18 cellular contexts compared by ENCODE assay signal in genomic region chr1:223299553-223299952, GRCh38.
A peak's percentile ranks its signal among the peaks of the same experiment; 100 is the strongest.
DNase-seq lines count a peak whose midpoint lies in the region; ATAC-seq, FAIRE-seq and TF ChIP-seq lines count a peak whose summit lies in the region.
"Had no signal": no experiment of that assay in that cellular context is flagged by ENCODE, and none has a peak within 500 bp of the region (broad histone marks: within the 10 kb centered on the region; RNA-seq: fewer than 3 reads in every experiment).

No MANE protein-coding gene starts in this region.

- peak overlapping the region; percentile 10; the same call in 1 of the 2 replicates for H2AK5ac ChIP-seq in IMR-90 (ENCODE audit: low read depth, low read length)

- no TSS peak for BruUV-seq in HepG2 (replicated peaks; lab: Mats Ljungman, UMichigan)
- BruUV-seq in IMR-90 (replicated peaks; lab: Mats Ljungman, UMichigan): no TSS peak
- no TSS peak for BruUV-seq in K562 (replicated peaks; lab: Mats Ljungman, UMichigan)

- H3K4me2 ChIP-seq in HepG2 (ENCODE audit: low read depth, low read length): no peak overlapping the region
- H3K4me2 ChIP-seq in IMR-90 (ENCODE audit: low read depth, low read length): no peak overlapping the region
- H3K4me2 ChIP-seq in K562 (ENCODE audit: insufficient read depth, low read length): no peak overlapping the region

- H3K9me3 ChIP-seq in HepG2 (ENCODE audit: low read length): peaks cover 7% of the 10 kb centered on the region; the same call in 1 of the 2 replicates
- H3K9me3 ChIP-seq in right lobe of liver: no peaks in the 10 kb centered on the region
- H3K9me3 ChIP-seq in IMR-90 (ENCODE audit: control insufficient read depth, insufficient read depth, low read length): no peaks in the 10 kb centered on the region; the same call in 1 of the 2 replicates
- H3K9me3 ChIP-seq in K562 (replicated peaks; ENCODE audit: control insufficient read depth, insufficient read depth, low read depth, low read length): no peaks in the 10 kb centered on the region
- H3K9me3 ChIP-seq: BE2C, HAP-1 had no signal

- TF ChIP-seq EP300 in HepG2 (IDR thresholded peaks at IDR 0.05; ENCODE audit: low read depth in 2 of 2, low read length in 2 of 2) (no peak), HepG2 (CRISPR knock-in tag; IDR thresholded peaks at IDR 0.05; ENCODE audit: borderline replicate concordance) (no peak), K562 (IDR thresholded peaks at IDR 0.05; ENCODE audit: low read length) (no peak)

- no peak overlapping the region; the same call in 1 of the 2 replicates for H4K91ac ChIP-seq in IMR-90 (ENCODE audit: insufficient read depth, low read depth, low read length)

- peak overlapping the region; percentile 11 to 69; a peak in 2 of 4 replicates for H4K8ac ChIP-seq in IMR-90 (ENCODE audit: low read depth in 2 of 2, low read length in 2 of 2)

- H3K56ac ChIP-seq in IMR-90 (ENCODE audit: extremely low read depth, insufficient read depth, low read length): no peak overlapping the region

- no peak overlapping the region for H3K4ac ChIP-seq in IMR-90 (ENCODE audit: low read depth, low read length)

- H2AFZ ChIP-seq in HepG2 (ENCODE audit: low read length) (no peak overlapping the region), IMR-90 (replicated peaks; ENCODE audit: low read length, poor library complexity) (no peak overlapping the region), K562 (ENCODE audit: low read depth, low read length) (no peak overlapping the region)

- H3K27ac ChIP-seq in HepG2 (ENCODE audit: extremely low read length, insufficient read depth, low read length) (no peak overlapping the region), right lobe of liver (no peak overlapping the region), IMR-90 (ENCODE audit: insufficient read depth, low read length) (no peak overlapping the region), K562 (ENCODE audit: extremely low read depth, low read depth, low read length) (no peak overlapping the region)

- H3K9me1 ChIP-seq in IMR-90 (ENCODE audit: insufficient read depth, low read length) (no peaks in the 10 kb centered on the region), K562 (ENCODE audit: control insufficient read depth, insufficient read depth, low read length) (no peaks in the 10 kb centered on the region)

- H4K20me1 ChIP-seq in HepG2 (ENCODE audit: insufficient read depth, low read length) (no peaks in the 10 kb centered on the region), IMR-90 (ENCODE audit: insufficient read depth, low read length) (no peaks in the 10 kb centered on the region), K562 (replicated peaks; ENCODE audit: control insufficient read depth, insufficient read depth, low read length) (no peaks in the 10 kb centered on the region)

- WGBS in HepG2 (ENCODE audit: low lambda C conversion rate): 0% methylated on average over 1 of the region's 1 CpG
- no CpG with 5 or more reads among the region's 1 CpG for WGBS in right lobe of liver (ENCODE audit: insufficient coverage, low coverage, low lambda C conversion rate, missing lambda C conversion rate)
- WGBS in IMR-90 (ENCODE audit: extremely low coverage in 2 of 2, insufficient read length in 1 of 2), 2 experiments: no CpG with 5 or more reads among the region's 1 CpG
- WGBS in K562 (ENCODE audit: insufficient coverage, low coverage, missing lambda C conversion rate): 0% methylated on average over 1 of the region's 1 CpG

- peaks cover 3% of the 10 kb centered on the region for H3K9me3 Mint-ChIP-seq in activated naive CD8-positive, alpha-beta T cell treated with anti-CD3 and anti-CD28 coated beads for 36 hours

- ATAC-seq in HepG2: no peak
- ATAC-seq in right lobe of liver: no peak
- ATAC-seq in IMR-90 (ENCODE audit: low read depth): no peak
- no peak for ATAC-seq in K562
- ATAC-seq: GM12878 had no signal

- TF ChIP-seq CTCF in HepG2 (CRISPR knock-in tag; IDR thresholded peaks at IDR 0.05): no peak
- no peak for TF ChIP-seq CTCF in right lobe of liver (IDR thresholded peaks at IDR 0.05)
- no peak for TF ChIP-seq CTCF in IMR-90 (conservative IDR thresholded peaks at IDR 0.05; ENCODE audit: low read depth, low read length)
- no peak for TF ChIP-seq CTCF in K562 (IDR thresholded peaks at IDR 0.05 in 2 of 3, conservative IDR thresholded peaks at IDR 0.05 in 1 of 3; ENCODE audit: insufficient read depth in 2 of 3, low read depth in 1 of 3, low read length in 3 of 3)

- TF ChIP-seq POLR2A in HepG2 (IDR thresholded peaks at IDR 0.05; ENCODE audit: insufficient read depth in 1 of 2, low read depth in 2 of 2, low read length in 2 of 2) (no peak), right lobe of liver (IDR thresholded peaks at IDR 0.05) (no peak), IMR-90 (IDR thresholded peaks at IDR 0.05; ENCODE audit: low read depth, low read length) (no peak), K562 (conservative IDR thresholded peaks at IDR 0.05) (no peak)

- no peak for TF ChIP-seq RAD21 in HepG2 (CRISPR knock-in tag; IDR thresholded peaks at IDR 0.05)
- TF ChIP-seq RAD21 in IMR-90 (IDR thresholded peaks at IDR 0.05; ENCODE audit: low read length): no peak
- no peak for TF ChIP-seq RAD21 in K562 (CRISPR knock-in tag; conservative IDR thresholded peaks at IDR 0.05 in 1 of 2, IDR thresholded peaks at IDR 0.05 in 1 of 2)

- H3K18ac ChIP-seq in IMR-90 (ENCODE audit: low read depth, low read length): no peak overlapping the region; the same call in 1 of the 2 replicates

- no peak overlapping the region for H4K5ac ChIP-seq in IMR-90 (ENCODE audit: low read depth, low read length)

- H3K4me1 ChIP-seq in HepG2 (ENCODE audit: insufficient read depth, low read length) (no peaks in the 10 kb centered on the region), right lobe of liver (no peaks in the 10 kb centered on the region), IMR-90 (ENCODE audit: control insufficient read depth, insufficient read depth, low read length) (peaks cover 4% of the 10 kb centered on the region), K562 (replicated peaks in 1 of 2; ENCODE audit: control insufficient read depth in 2 of 2, insufficient read depth in 2 of 2, low read length in 2 of 2) (no peaks in the 10 kb centered on the region; a peak in 1 of 5 replicates)
- H3K4me1 ChIP-seq: BE2C, HAP-1 had no signal

- no peak overlapping the region for H3K14ac ChIP-seq in IMR-90 (replicated peaks; ENCODE audit: low read depth, low read length)

- H3K36me3 Mint-ChIP-seq in activated naive CD8-positive, alpha-beta T cell treated with anti-CD3 and anti-CD28 coated beads for 36 hours: peaks cover 1% of the 10 kb centered on the region

- no peaks in the 10 kb centered on the region for H3K27me3 Mint-ChIP-seq in activated naive CD8-positive, alpha-beta T cell treated with anti-CD3 and anti-CD28 coated beads for 36 hours
- H3K27me3 Mint-ChIP-seq: CD4-positive, CD25-positive, alpha-beta regulatory T cell had no signal

- dilution Hi-C loops in IMR-90 (cut with HindIII; ENCODE audit: low sequenced_read_pairs, unreplicated experiment): no loop called here

- H3K9ac ChIP-seq in HepG2 (ENCODE audit: insufficient read depth, low read depth, low read length) (no peak overlapping the region), IMR-90 (ENCODE audit: low read depth, low read length) (no peak overlapping the region), K562 (ENCODE audit: insufficient read depth in 1 of 2, low read depth in 2 of 2, low read length in 2 of 2) (no peak overlapping the region)

- H3K4me3 Mint-ChIP-seq in activated naive CD8-positive, alpha-beta T cell treated with anti-CD3 and anti-CD28 coated beads for 36 hours: no peak overlapping the region
- H3K4me3 Mint-ChIP-seq: CD4-positive, CD25-positive, alpha-beta regulatory T cell; CD8-positive, alpha-beta memory T cell had no signal

- peaks cover 14% of the 10 kb centered on the region for H3K4me1 Mint-ChIP-seq in activated naive CD8-positive, alpha-beta T cell treated with anti-CD3 and anti-CD28 coated beads for 36 hours

- H3K79me2 ChIP-seq in HepG2 (ENCODE audit: insufficient read depth, low read length) (no peaks in the 10 kb centered on the region), K562 (ENCODE audit: control insufficient read depth, insufficient read depth, low read length) (no peaks in the 10 kb centered on the region)

- intact Hi-C loops in HepG2 (cut with micrococcal nuclease; ENCODE audit: unreplicated experiment) (no loop called here), right lobe of liver (cut with DNase I) (no loop called here), IMR-90 (cut with micrococcal nuclease) (no loop called here), K562 (cut with micrococcal nuclease) (no loop called here)

- no peak for FAIRE-seq in HepG2 (lab: Jason Lieb, UNC)
- FAIRE-seq in K562 (lab: Jason Lieb, UNC): no peak
- FAIRE-seq: GM12878, H1 had no signal

- no peaks in the 10 kb centered on the region for H3K27me3 ChIP-seq in HepG2 (ENCODE audit: control insufficient read depth in 1 of 2, insufficient read depth in 2 of 2, low read length in 2 of 2)
- H3K27me3 ChIP-seq in right lobe of liver: no peaks in the 10 kb centered on the region
- H3K27me3 ChIP-seq in IMR-90 (ENCODE audit: control insufficient read depth, insufficient read depth, low read length): peaks cover under 1% of the 10 kb centered on the region; the same call in 1 of the 2 replicates
- no peaks in the 10 kb centered on the region; a peak in 1 of 5 replicates for H3K27me3 ChIP-seq in K562 (ENCODE audit: control insufficient read depth in 2 of 2, insufficient read depth in 2 of 2, low read length in 2 of 2)
- H3K27me3 ChIP-seq: BE2C had no signal

- no peak overlapping the region for H2AK9ac ChIP-seq in IMR-90 (replicated peaks; ENCODE audit: low read depth, low read length, poor library complexity)

- no peak overlapping the region for H3K23ac ChIP-seq in IMR-90 (ENCODE audit: low read depth, low read length)

- H2BK120ac ChIP-seq in IMR-90 (ENCODE audit: low read depth, low read length): no peak overlapping the region

- H2BK20ac ChIP-seq in IMR-90 (ENCODE audit: low read depth, low read length): peak overlapping the region; percentile 20; the same call in 1 of the 2 replicates

- in situ Hi-C loops in HepG2 (cut with HindIII; ENCODE audit: extremely low pct_ligation_motif_present, low pct_unique_long_range_greater_than_20kb): no loop called here
- in situ Hi-C loops in IMR-90 (cut with MboI; ENCODE audit: low sequenced_read_pairs): no loop called here
- in situ Hi-C loops in K562 (cut with MboI): no loop called here

- no peaks in the 10 kb centered on the region for H3K79me1 ChIP-seq in IMR-90 (ENCODE audit: low read depth in 1 of 2, low read length in 2 of 2)

- DNase-seq in HepG2 (ENCODE audit: low spot score): no peak
- no peak for DNase-seq in right lobe of liver
- DNase-seq in IMR-90: no peak
- no peak for DNase-seq in K562 (ENCODE audit: extremely low read depth in 1 of 4, low spot score in 3 of 4)
- DNase-seq in iPS-NIHi7 (ENCODE audit: extremely low spot score): no peak
- no peak for DNase-seq in activated naive CD8-positive, alpha-beta T cell treated with anti-CD3 and anti-CD28 coated beads for 36 hours
- no peak for DNase-seq in cortex of kidney (lab: John Stamatoyannopoulos, UW)
- DNase-seq in T1000 (lab: John Stamatoyannopoulos, UW): no peak
- DNase-seq: 8988T; BE2C; C1 segment of cervical spinal cord; CD4-positive, CD25-positive, alpha-beta regulatory T cell; CD8-positive, alpha-beta memory T cell; COR-L47; KBM-7 had no signal

- POLR2A ChIA-PET in HepG2 (lab: Yijun Ruan, JAX) (no interaction called here), IMR-90 (lab: Charles Lee; ENCODE audit: unreplicated experiment) (no interaction called here), K562 (lab: Yijun Ruan, JAX) (no interaction called here)

- CTCF ChIA-PET in HepG2 (lab: Yijun Ruan, JAX; ENCODE audit: low intra/inter-chr PET ratio, low total read pairs) (no interaction called here), IMR-90 (lab: Yijun Ruan, JAX) (no interaction called here), K562 (lab: Yijun Ruan, JAX; ENCODE audit: low intra/inter-chr PET ratio) (no interaction called here)

- H2BK5ac ChIP-seq in IMR-90 (ENCODE audit: low read depth, low read length, poor library complexity, severe bottlenecking): no peak overlapping the region

- H2BK15ac ChIP-seq in IMR-90 (ENCODE audit: low read depth, low read length): no peak overlapping the region; the same call in 2 of the 3 replicates

- no peak overlapping the region for H3K4me3 ChIP-seq in HepG2 (replicated peaks in 1 of 3; ENCODE audit: insufficient read depth in 1 of 3, low read depth in 2 of 3, low read length in 3 of 3)
- H3K4me3 ChIP-seq in right lobe of liver: no peak overlapping the region
- H3K4me3 ChIP-seq in IMR-90 (ENCODE audit: insufficient read depth, low read depth, low read length): no peak overlapping the region
- no peak overlapping the region for H3K4me3 ChIP-seq in K562
- H3K4me3 ChIP-seq: GM12878, HAP-1 had no signal

- no peak overlapping the region for H3K27ac Mint-ChIP-seq in activated naive CD8-positive, alpha-beta T cell treated with anti-CD3 and anti-CD28 coated beads for 36 hours
- H3K27ac Mint-ChIP-seq: CD4-positive, CD25-positive, alpha-beta regulatory T cell had no signal

- H3K36me3 ChIP-seq in HepG2 (replicated peaks in 1 of 2; ENCODE audit: control insufficient read depth in 1 of 2, insufficient read depth in 2 of 2, low read length in 2 of 2) (no peaks in the 10 kb centered on the region), right lobe of liver (no peaks in the 10 kb centered on the region), IMR-90 (ENCODE audit: control insufficient read depth, insufficient read depth, low read length) (no peaks in the 10 kb centered on the region), K562 (ENCODE audit: control insufficient read depth, insufficient read depth, low read length) (no peaks in the 10 kb centered on the region)
- H3K36me3 ChIP-seq: BE2C, HAP-1 had no signal

Comparison
In these comparisons a context has a peak if more than half of its experiments do, and no peak if none do; other contexts are left out.
1. Of the 241 proteins assayed by ChIP-seq in both HepG2 and K562: peak only in HepG2: none; only in K562: MAFG; in both: MAFF; in neither: 238; mixed calls (peak in some experiments, not most) for 1.